19 cellular contexts compared by ENCODE assay signal in genomic region chr7:64907641-64908326, GRCh38. TPM values are rescaled to one million over a fixed set of nuclear protein-coding genes. Genes with fewer than 3 reads are reported as not detected.
DNase-seq lines count a peak whose midpoint lies in the region; ATAC-seq and TF ChIP-seq lines count a peak whose summit lies in the region.
"Had no signal": no experiment of that assay in that cellular context is flagged by ENCODE, and none has a peak within 500 bp of the region (broad histone marks: within the 10 kb centered on the region; RNA-seq: fewer than 3 reads in every experiment).

No MANE protein-coding gene starts in this region.

- H3K27me3 Mint-ChIP-seq in naive thymus-derived CD8-positive, alpha-beta T cell: no peaks in the 10 kb centered on the region
- H3K27me3 Mint-ChIP-seq: activated CD4-positive, alpha-beta T cell treated with anti-CD3 and anti-CD28 coated beads, Interleukin-2, amount 10 ng/mL, durations not matched to agents 7 days and 5 days had no signal

- peak overlapping the region in 5 of 10 donors; percentile 24 to 69 (median 33) for H3K27ac Mint-ChIP-seq in naive thymus-derived CD8-positive, alpha-beta T cell
- H3K27ac Mint-ChIP-seq: activated CD4-positive, alpha-beta T cell treated with anti-CD3 and anti-CD28 coated beads, Interleukin-2, amount 10 ng/mL, durations not matched to agents 7 days and 5 days; T-helper 1 cell treated with Interleukin-12 subunit alpha and Interleukin-12 subunit beta and Interleukin-4 antibody, amounts not matched to agents 30 μg/mL and 1 μg/mL, for 36 hours had no signal

- peaks cover 19 to 75% (median 58%) of the 10 kb centered on the region in 4 donors for H3K4me1 Mint-ChIP-seq in naive thymus-derived CD8-positive, alpha-beta T cell

- H3K27me3 ChIP-seq in right cardiac atrium (ENCODE audit: control insufficient read depth, insufficient read depth) (no peaks in the 10 kb centered on the region), colonic mucosa (no peaks in the 10 kb centered on the region)
- H3K27me3 ChIP-seq: cardiac muscle cell, heart right ventricle, upper lobe of right lung had no signal

- peaks cover 8 to 21% (median 18%) of the 10 kb centered on the region in 3 donors for H3K36me3 Mint-ChIP-seq in naive thymus-derived CD8-positive, alpha-beta T cell

- H3K9ac ChIP-seq in colonic mucosa (ENCODE audit: low read depth in 2 of 2, low read length in 2 of 2): no peak overlapping the region

- TF ChIP-seq CTCF in RWPE1 (conservative IDR thresholded peaks at IDR 0.05; ENCODE audit: low read depth) (no peak), colonic mucosa (IDR thresholded peaks at IDR 0.05) (no peak)

- H3K4me3 ChIP-seq in right cardiac atrium (ENCODE audit: low read length) (no peak overlapping the region), colonic mucosa (no peak overlapping the region)
- H3K4me3 ChIP-seq: cardiac muscle cell, heart right ventricle, left ventricle myocardium inferior, upper lobe of right lung had no signal

- POLR2A ChIA-PET in RWPE1 (lab: Yijun Ruan, JAX; ENCODE audit: low non-redundant PET): no interaction called here
- POLR2A ChIA-PET in naive thymus-derived CD8-positive, alpha-beta T cell (lab: Charles Lee): interaction anchor here (1.1 kb wide), 1 partner anchor 113 kb away, joined by 3 read pairs; the partner anchor contains the start of gene ZNF138

- no peaks in the 10 kb centered on the region for H3K36me3 ChIP-seq in colonic mucosa
- H3K36me3 ChIP-seq: cardiac muscle cell, heart right ventricle, left ventricle myocardium inferior, upper lobe of right lung had no signal

- CTCF ChIA-PET in RWPE1 (lab: Yijun Ruan, JAX): no interaction called here

- intact Hi-C loops in right cardiac atrium (cut with DNase I) (no loop called here), Right ventricle myocardium superior (cut with DNase I) (no loop called here), colonic mucosa (cut with DNase I) (loop anchor here (10.0 kb wide), 1 partner anchor 97 kb away; the partner anchor contains the start of gene ERV3-1)

- H3K9me3 ChIP-seq in right cardiac atrium (ENCODE audit: control insufficient read depth, low read length) (no peaks in the 10 kb centered on the region), colonic mucosa (no peaks in the 10 kb centered on the region)
- H3K9me3 ChIP-seq: left ventricle myocardium inferior, upper lobe of right lung had no signal

- DNase-seq in right cardiac atrium (no peak), Right ventricle myocardium superior (no peak), RWPE1 (ENCODE audit: low spot score) (no peak), glomerular visceral epithelial cell (ENCODE audit: extremely low spot score) (peak; percentile 26), cerebellar nuclear complex (lab: John Stamatoyannopoulos, UW) (no peak), colonic mucosa (no peak), NCI-H187 (lab: John Stamatoyannopoulos, UW) (no peak)
- DNase-seq in naive thymus-derived CD8-positive, alpha-beta T cell: no peak
- DNase-seq: activated CD4-positive, alpha-beta T cell treated with anti-CD3 and anti-CD28 coated beads, Interleukin-2, amount 10 ng/mL, durations not matched to agents 7 days and 5 days; activated gamma-delta T cell; DMS79; heart right ventricle; left ventricle myocardium inferior; NCI-H2171; stimulated activated CD4-positive, alpha-beta T cell treated with anti-CD3 and anti-CD28 coated beads, Interleukin-15, amount 100 ng/mL, for 24 hours; upper lobe of right lung had no signal

- H3K4me1 ChIP-seq in right cardiac atrium (ENCODE audit: control insufficient read depth, insufficient read depth, low read length) (no peaks in the 10 kb centered on the region), colonic mucosa (no peaks in the 10 kb centered on the region)
- H3K4me1 ChIP-seq: upper lobe of right lung had no signal

- ATAC-seq in right cardiac atrium (peak; percentile 46 to 89), Right ventricle myocardium superior (ENCODE audit: poor library complexity) (no peak)
- ATAC-seq in naive thymus-derived CD8-positive, alpha-beta T cell: no peak
- ATAC-seq: upper lobe of right lung had no signal

- H3K4me3 Mint-ChIP-seq in naive thymus-derived CD8-positive, alpha-beta T cell: peak overlapping the region in 5 of 10 donors; percentile 9 to 59 (median 27)
- H3K4me3 Mint-ChIP-seq: activated CD4-positive, alpha-beta T cell treated with anti-CD3 and anti-CD28 coated beads, Interleukin-2, amount 10 ng/mL, durations not matched to agents 7 days and 5 days; T-helper 1 cell treated with Interleukin-12 subunit alpha and Interleukin-12 subunit beta and Interleukin-4 antibody, amounts not matched to agents 30 μg/mL and 1 μg/mL, for 36 hours had no signal

- H3K27ac ChIP-seq in right cardiac atrium (ENCODE audit: low read length) (no peak overlapping the region), RWPE1 (peak overlapping the region; percentile 44; the same call in 1 of the 2 replicates), colonic mucosa (no peak overlapping the region)
- H3K27ac ChIP-seq: cardiac muscle cell, epithelial cell of prostate, heart right ventricle, left ventricle myocardium inferior, upper lobe of right lung had no signal

- H3K9me3 Mint-ChIP-seq in naive thymus-derived CD8-positive, alpha-beta T cell: peaks cover 0 to 14% (median 4%) of the 10 kb centered on the region in 9 donors

- WGBS in right cardiac atrium: 28% methylated on average over 5 of the region's 5 CpGs

RNA-seq across cellular contexts. Expression of gene ZNF273, which starts 4.7 kb away (rescaled TPM):
- total RNA-seq in right cardiac atrium (1 to 10 TPM; 2.9 to 3.9 (median 3.4) TPM), Right ventricle myocardium superior (1.5 TPM), colonic mucosa (1 to 10 TPM; 5.0 to 7.1 TPM)
- polyA plus RNA-seq in right cardiac atrium: 2.6 TPM
- 1 to 10 TPM; 9.5 TPM for total RNA-seq in naive thymus-derived CD8-positive, alpha-beta T cell
- polyA plus RNA-seq in naive thymus-derived CD8-positive, alpha-beta T cell: 1 to 10 TPM; 3.6 to 4.6 (median 4.5) TPM

Comparison
In these comparisons a context has a peak if more than half of its experiments do, and no peak if none do; other contexts are left out.
1. ATAC-seq: peak in right cardiac atrium (2 of 2); none in Right ventricle myocardium superior (single experiment) and naive thymus-derived CD8-positive, alpha-beta T cell (0 of 2).